23 cellular contexts compared by ENCODE assay signal in genomic region chr1:10816233-10816632, GRCh38. TPM values are rescaled to one million over a fixed set of nuclear protein-coding genes. Genes with fewer than 3 reads are reported as not detected.
DNase-seq lines count a peak whose midpoint lies in the region; ATAC-seq and TF ChIP-seq lines count a peak whose summit lies in the region.
"Had no signal": no experiment of that assay in that cellular context is flagged by ENCODE, and none has a peak within 500 bp of the region (broad histone marks: within the 10 kb centered on the region; RNA-seq: fewer than 3 reads in every experiment).

No MANE protein-coding gene starts in this region.

- in situ Hi-C loops in transverse colon (cut with MboI; ENCODE audit: low pct_ligation_motif_present in 1 of 4, low pct_unique_long_range_greater_than_20kb in 1 of 4, low sequenced_read_pairs in 3 of 4) (no loop called here), GM23248 (cut with MboI) (no loop called here)

- DNase-seq in Peyer's patch = no peak
- no peak for DNase-seq in transverse colon
- DNase-seq in GM23248 = no peak
- DNase-seq: Calu3, DMS79 treated with DMSO at 0.1 percent for 48 hours, HFFc6, Kasumi-1, NCI-H1092 treated with DMSO at 0.1 percent for 48 hours, NCI-H1436, NCI-H187, NCI-H2081 treated with DMSO at 0.1 percent for 48 hours, NCI-H2171, NCI-H226, NCI-H510A, NCI-H69, SHP77 treated with DMSO at 0.1 percent for 48 hours had no signal

- peaks cover 0 to 40% (median 0%) of the 10 kb centered on the region in 4 donors for H3K4me1 ChIP-seq in Peyer's patch
- H3K4me1 ChIP-seq in duodenal mucosa (ENCODE audit: control insufficient read depth in 1 of 2, insufficient read depth in 2 of 2, low read length in 2 of 2) = peaks cover 40 to 58% of the 10 kb centered on the region in 2 donors
- peaks cover 30 to 47% of the 10 kb centered on the region in 2 donors for H3K4me1 ChIP-seq in mucosa of rectum (ENCODE audit: control insufficient read depth in 2 of 2, insufficient read depth in 2 of 2, low read length in 2 of 2)
- peaks cover 12 to 43% (median 31%) of the 10 kb centered on the region in 4 donors for H3K4me1 ChIP-seq in transverse colon
- no peaks in the 10 kb centered on the region for H3K4me1 ChIP-seq in GM23248 (ENCODE audit: insufficient read depth)

- intact Hi-C loops in transverse colon (cut with DNase I; ENCODE audit: low total_unique reads) = no loop called here

- H2AFZ ChIP-seq in GM23248 = no peak overlapping the region

- H3K27ac ChIP-seq in Peyer's patch (peak overlapping the region in 3 of 4 donors; percentile 40 to 81 (median 48)), duodenal mucosa (ENCODE audit: low read depth, low read length) (no peak overlapping the region), mucosa of rectum (ENCODE audit: low read depth in 2 of 2, low read length in 2 of 2) (peak overlapping the region; percentile 67 to 83), transverse colon (peak overlapping the region; percentile 57 to 80 (median 77)), GM23248 (no peak overlapping the region)
- H3K27ac ChIP-seq: HL-60, SK-N-MC had no signal

- TF ChIP-seq EP300 in transverse colon (IDR thresholded peaks at IDR 0.05; ENCODE audit: low read depth) = no peak

- H3K36me3 ChIP-seq in Peyer's patch (no peaks in the 10 kb centered on the region), duodenal mucosa (ENCODE audit: control insufficient read depth in 1 of 2, insufficient read depth in 2 of 2, low read length in 2 of 2) (no peaks in the 10 kb centered on the region), mucosa of rectum (ENCODE audit: control insufficient read depth in 2 of 2, insufficient read depth in 2 of 2, low read length in 2 of 2) (no peaks in the 10 kb centered on the region), transverse colon (no peaks in the 10 kb centered on the region), GM23248 (ENCODE audit: low read depth) (no peaks in the 10 kb centered on the region)
- H3K36me3 ChIP-seq: HAP-1 had no signal

- WGBS in transverse colon (ENCODE audit: low coverage in 1 of 2), 2 donors = 73% methylated on average over 7 of the region's 7 CpGs; no CpG with 5 or more reads in 1 of the 2 donors
- 61 to 65% methylated on average over 7 of the region's 7 CpGs for WGBS in GM23248 (ENCODE audit: low coverage in 1 of 2, low lambda C conversion rate in 2 of 2, missing lambda C conversion rate in 2 of 2), 2 experiments

- no peak for ATAC-seq in HG03342 (IDR thresholded peaks at IDR 0.05; ENCODE audit: unreplicated experiment)
- ATAC-seq in GM19351 (IDR thresholded peaks at IDR 0.05; ENCODE audit: unreplicated experiment) = no peak

- H3K9me2 ChIP-seq in GM23248 (ENCODE audit: insufficient read depth) = no peaks in the 10 kb centered on the region

- H3K4me3 ChIP-seq in Peyer's patch = no peak overlapping the region
- H3K4me3 ChIP-seq in duodenal mucosa (ENCODE audit: low read depth in 1 of 2, low read length in 2 of 2) = no peak overlapping the region
- H3K4me3 ChIP-seq in mucosa of rectum (ENCODE audit: low read length in 2 of 2) = no peak overlapping the region
- H3K4me3 ChIP-seq in transverse colon = no peak overlapping the region
- H3K4me3 ChIP-seq in GM23248 = no peak overlapping the region
- H3K4me3 ChIP-seq: HAP-1, SK-N-MC had no signal

- H3K9me3 ChIP-seq in Peyer's patch = no peaks in the 10 kb centered on the region
- H3K9me3 ChIP-seq in duodenal mucosa (ENCODE audit: control insufficient read depth in 1 of 2, low read length in 2 of 2) = no peaks in the 10 kb centered on the region
- H3K9me3 ChIP-seq in mucosa of rectum (ENCODE audit: control insufficient read depth in 2 of 2, low read length in 2 of 2) = no peaks in the 10 kb centered on the region
- no peaks in the 10 kb centered on the region for H3K9me3 ChIP-seq in transverse colon
- H3K9me3 ChIP-seq in GM23248 (ENCODE audit: low read depth) = no peaks in the 10 kb centered on the region
- H3K9me3 ChIP-seq: HAP-1 had no signal

- TF ChIP-seq POLR2A in Peyer's patch (IDR thresholded peaks at IDR 0.05) (no peak), transverse colon (IDR thresholded peaks at IDR 0.05) (no peak)

- H3K27me3 ChIP-seq in Peyer's patch = no peaks in the 10 kb centered on the region
- no peaks in the 10 kb centered on the region for H3K27me3 ChIP-seq in duodenal mucosa (ENCODE audit: control insufficient read depth in 1 of 2, insufficient read depth in 2 of 2, low read length in 2 of 2)
- H3K27me3 ChIP-seq in mucosa of rectum (ENCODE audit: control insufficient read depth in 2 of 2, insufficient read depth in 2 of 2, low read length in 2 of 2) = no peaks in the 10 kb centered on the region
- H3K27me3 ChIP-seq in transverse colon = no peaks in the 10 kb centered on the region
- H3K27me3 ChIP-seq in GM23248 (replicated peaks; ENCODE audit: insufficient read depth) = peaks cover 23% of the 10 kb centered on the region; the same call in 1 of the 2 replicates

- H3K79me2 ChIP-seq in GM23248 (ENCODE audit: insufficient read depth) = no peaks in the 10 kb centered on the region

- H4K20me1 ChIP-seq in GM23248 (ENCODE audit: insufficient read depth) = no peaks in the 10 kb centered on the region

- no peak overlapping the region for H3K4me2 ChIP-seq in GM23248 (ENCODE audit: unreplicated experiment)

- H3K9ac ChIP-seq in duodenal mucosa (ENCODE audit: low read depth in 1 of 2, low read length in 2 of 2) = peak overlapping the region; percentile 9 to 23
- peak overlapping the region in 1 of 2 donors; percentile 62 for H3K9ac ChIP-seq in mucosa of rectum (ENCODE audit: low read depth in 1 of 2, low read length in 2 of 2)
- H3K9ac ChIP-seq in GM23248 = no peak overlapping the region

- H3F3A ChIP-seq in GM23248 (ENCODE audit: insufficient read depth) = no peaks in the 10 kb centered on the region

- TF ChIP-seq CTCF in Peyer's patch (IDR thresholded peaks at IDR 0.05) (no peak), transverse colon (IDR thresholded peaks at IDR 0.05) (no peak)

RNA-seq across cellular contexts. Expression of gene CASZ1, which starts 19.8 kb away (rescaled TPM):
- total RNA-seq in Peyer's patch (100 to 1,000 TPM in 3 of 4 donors, 10 to 100 TPM in 1; 87.5 to 165 (median 137) TPM), transverse colon (100 to 1,000 TPM in 2 of 4 donors, 10 to 100 TPM in 2; 39.1 to 215 (median 115) TPM)
- total RNA-seq in GM23248 (2014; rRNA removed; shearing (Covaris generic)) = under 0.01 and 0.54 TPM in 2 replicates
- 0.11 and 0.46 TPM in 2 replicates for polyA plus RNA-seq in GM23248 (2016; fragmentation: Nextera tagmentation; extraction: Ambion mirVana)

Comparison
In these comparisons a context has a peak if more than half of its experiments do, and no peak if none do; other contexts are left out.
1. H3K27ac ChIP-seq: peak in Peyer's patch (3 of 4), mucosa of rectum (2 of 2) and transverse colon (4 of 4); none in duodenal mucosa (single experiment) and GM23248 (single experiment).
2. RNA of gene CASZ1, which starts 19.8 kb away (total RNA-seq): 87.5 to 165 TPM in Peyer's patch and 39.1 to 215 TPM in transverse colon; under 0.01 to 0.54 TPM in GM23248; every median in the first group is over 10 times any median in the second.